9 cellular contexts compared by ENCODE assay signal in the genomic region with DNA sequence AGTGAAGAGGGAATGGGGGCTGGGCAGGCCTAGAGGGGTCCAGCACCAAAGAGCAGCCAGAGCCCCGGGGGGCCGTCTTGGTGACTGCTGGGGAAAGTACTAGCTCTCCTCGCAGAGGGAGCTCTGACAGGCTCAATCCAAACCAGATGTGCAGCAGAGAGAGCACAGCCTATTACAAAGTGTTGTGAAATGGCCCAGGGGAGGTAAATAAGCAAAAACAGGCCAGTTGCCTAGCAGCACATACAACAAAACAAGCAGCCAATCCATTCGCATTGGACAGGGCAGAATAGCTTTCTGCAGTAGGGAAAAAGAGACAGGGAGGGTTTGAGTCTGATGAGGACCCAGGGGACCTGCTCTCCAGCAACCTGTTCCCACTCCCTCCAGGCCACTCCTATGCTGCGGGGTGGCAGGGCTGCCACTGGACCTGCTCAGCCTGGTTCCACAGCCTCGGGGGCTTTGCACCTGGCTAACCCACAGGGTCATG.
DNase-seq lines count a peak whose midpoint lies in the region; ATAC-seq, FAIRE-seq and TF ChIP-seq lines count a peak whose summit lies in the region.
"Had no signal": no experiment of that assay in that cellular context is flagged by ENCODE, and none has a peak within 500 bp of the region (broad histone marks: within the 10 kb centered on the region; RNA-seq: fewer than 3 reads in every experiment).

No MANE protein-coding gene starts in this region.

- peak; percentile 76 for DNase-seq in DMS53 (lab: John Stamatoyannopoulos, UW)
- no peak for DNase-seq in DMS53 treated with DMSO at 0.1 percent for 48 hours (lab: John Stamatoyannopoulos, UW; ENCODE audit: unreplicated experiment)
- peak; percentile 86 for DNase-seq in astrocyte of the cerebellum (ENCODE audit: low read depth)
- peak; percentile 89 for DNase-seq in kidney
- peak; percentile 64 for DNase-seq in thoracic aorta (ENCODE audit: low spot score)
- DNase-seq in NCI-H446 (lab: John Stamatoyannopoulos, UW): no peak

- no peak overlapping the region for H3K27ac ChIP-seq in kidney (ENCODE audit: low read depth in 2 of 2, low read length in 2 of 2)
- H3K27ac ChIP-seq in thoracic aorta: peak overlapping the region; percentile 62 to 76

- TF ChIP-seq CTCF in astrocyte of the cerebellum (IDR thresholded peaks at IDR 0.05; ENCODE audit: low read depth, low read length, missing control alignments): no peak
- no peak for TF ChIP-seq CTCF in kidney (IDR thresholded peaks at IDR 0.05; ENCODE audit: borderline replicate concordance, extremely low read depth, insufficient read depth)
- TF ChIP-seq CTCF in thoracic aorta (IDR thresholded peaks at IDR 0.05): no peak

- ATAC-seq in thoracic aorta (ENCODE audit: insufficient number of reproducible peaks, low FRiP score, low read depth): peak; percentile 91
- no peak for ATAC-seq in GM19395 (IDR thresholded peaks at IDR 0.05; ENCODE audit: unreplicated experiment)
- no peak for ATAC-seq in HG03565 (IDR thresholded peaks at IDR 0.05; ENCODE audit: unreplicated experiment)

- in situ Hi-C loops in astrocyte of the cerebellum (cut with HindIII; ENCODE audit: low sequenced_read_pairs): no loop called here

- H3K9me3 ChIP-seq in kidney (ENCODE audit: control insufficient read depth in 1 of 2, low read length in 2 of 2) (no peaks in the 10 kb centered on the region), thoracic aorta (no peaks in the 10 kb centered on the region)

- no peak for FAIRE-seq in kidney (lab: Jason Lieb, UNC)
- FAIRE-seq: A204.1 had no signal

- H3K36me3 ChIP-seq in kidney (ENCODE audit: control insufficient read depth in 1 of 2, insufficient read depth in 2 of 2, low read length in 2 of 2) (no peaks in the 10 kb centered on the region), thoracic aorta (no peaks in the 10 kb centered on the region)

- H3K4me3 ChIP-seq in astrocyte of the cerebellum (ENCODE audit: low read depth, low read length): no peak overlapping the region
- no peak overlapping the region for H3K4me3 ChIP-seq in kidney (ENCODE audit: low read length in 2 of 2)
- H3K4me3 ChIP-seq in thoracic aorta: no peak overlapping the region

- no peak overlapping the region for H3K9ac ChIP-seq in kidney (ENCODE audit: low read length in 2 of 2)

- H3K4me1 ChIP-seq in kidney (ENCODE audit: control insufficient read depth in 1 of 2, insufficient read depth in 1 of 2, low read depth in 1 of 2, low read length in 2 of 2) (peaks cover 0 to 5% of the 10 kb centered on the region in 2 donors), thoracic aorta (ENCODE audit: control insufficient read depth in 1 of 2, low read depth in 2 of 2) (peaks cover 0 to 33% of the 10 kb centered on the region in 2 donors)

- intact Hi-C loops in kidney (cut with DNase I): no loop called here

- no peaks in the 10 kb centered on the region for H3K27me3 ChIP-seq in thoracic aorta (replicated peaks; ENCODE audit: insufficient read depth)

Comparison
In these comparisons a context has a peak if more than half of its experiments do, and no peak if none do; other contexts are left out.
1. DNase-seq: peak in DMS53 (single experiment), astrocyte of the cerebellum (single experiment), kidney (single experiment) and thoracic aorta (single experiment); none in DMS53 treated with DMSO at 0.1 percent for 48 hours (single experiment) and NCI-H446 (0 of 2).
2. H3K27ac ChIP-seq: peak in thoracic aorta (2 of 2); none in kidney (0 of 2).